ENCODE assay signal across 12 cellular contexts in the genomic region with DNA sequence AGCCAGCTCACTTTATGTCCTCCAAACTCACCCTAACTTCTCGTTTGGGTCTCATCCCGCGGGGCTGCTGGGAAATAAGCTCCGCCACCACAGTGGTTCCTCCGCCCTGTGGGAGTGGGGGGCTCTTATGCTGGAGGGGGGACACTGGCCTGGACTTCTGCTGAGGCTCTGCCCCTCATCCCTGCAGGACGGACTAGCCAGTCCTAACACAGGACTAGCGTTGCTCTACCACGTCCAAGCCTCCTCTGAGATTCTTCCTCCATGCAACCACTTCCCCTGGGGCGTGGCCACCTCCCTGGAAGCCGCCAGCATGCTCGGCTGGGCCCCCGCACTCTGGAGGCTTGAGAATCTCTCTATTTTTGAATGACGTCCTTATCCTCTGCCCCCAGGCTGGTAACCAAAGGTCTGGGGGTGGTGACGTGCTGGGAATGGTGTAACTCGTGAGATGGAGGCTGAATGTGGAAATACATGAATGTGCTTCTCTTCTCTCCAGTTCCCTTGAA. TPM values are rescaled to one million over a fixed set of nuclear protein-coding genes. Genes with fewer than 3 reads are reported as not detected.
DNase-seq lines count a peak whose midpoint lies in the region; ATAC-seq lines count a peak whose summit lies in the region.
"Had no signal": no experiment of that assay in that cellular context is flagged by ENCODE, and none has a peak within 500 bp of the region (broad histone marks: within the 10 kb centered on the region; RNA-seq: fewer than 3 reads in every experiment).

No MANE protein-coding gene starts in this region.

- ATAC-seq in HG03432 (IDR thresholded peaks at IDR 0.05; ENCODE audit: unreplicated experiment): no peak

- H3K27me3 ChIP-seq in mucosa of stomach (ENCODE audit: control insufficient read depth, insufficient read depth, low read length): no peaks in the 10 kb centered on the region

- DNase-seq in DMS53 (lab: John Stamatoyannopoulos, UW) (peak; percentile 86), MV-4-11 (lab: John Stamatoyannopoulos, UW) (peak; percentile 53), T47D (ENCODE audit: low read depth in 1 of 2, low spot score in 1 of 2) (peak; percentile 30 to 77), NCI-H1694 treated with DMSO at 0.1 percent for 48 hours (lab: John Stamatoyannopoulos, UW) (no peak), mesenteric fat pad (ENCODE audit: low spot score) (no peak), T1000 (lab: John Stamatoyannopoulos, UW) (no peak)
- DNase-seq: activated T-cell treated with anti-CD3 and anti-CD28 coated beads, Interleukin-2, amount 50 U/mL, for 24 hours; NCI-H345; stimulated activated naive CD4-positive, alpha-beta T cell treated with Interleukin-2 at 50 U/mL for 16 hours had no signal

- no peaks in the 10 kb centered on the region for H3K36me3 ChIP-seq in mucosa of stomach (ENCODE audit: control insufficient read depth, insufficient read depth, low read length)

- H3K9ac ChIP-seq in mucosa of stomach (ENCODE audit: low read length): peak overlapping the region; percentile 68

- peak overlapping the region; percentile 64 for H3K4me3 ChIP-seq in mucosa of stomach (ENCODE audit: low read length)

- H3K4me1 ChIP-seq in mucosa of stomach (ENCODE audit: control insufficient read depth, insufficient read depth, low read length): peaks cover 27% of the 10 kb centered on the region

- H3K9me3 ChIP-seq in mucosa of stomach (ENCODE audit: control insufficient read depth, low read length): no peaks in the 10 kb centered on the region

- in situ Hi-C loops in T47D (cut with HindIII; ENCODE audit: low pct_unique_long_range_greater_than_20kb, low sequenced_read_pairs): no loop called here

RNA-seq across cellular contexts. Expression of a gene that starts 0.9 kb away (rescaled TPM):
- 0.87 TPM for total RNA-seq in mesenteric fat pad

RNA-seq across cellular contexts. Expression of a gene that starts 25.1 kb away (rescaled TPM):
- not detected for total RNA-seq in mesenteric fat pad
- total RNA-seq: fibroblast of lung had no signal

RNA-seq across cellular contexts. Expression of a gene that starts 36.0 kb away (rescaled TPM):
- total RNA-seq in mesenteric fat pad: 144 TPM

Comparison
In these comparisons a context has a peak if more than half of its experiments do, and no peak if none do; other contexts are left out.
1. DNase-seq: peak in DMS53 (single experiment), MV-4-11 (single experiment) and T47D (2 of 2); none in NCI-H1694 treated with DMSO at 0.1 percent for 48 hours (single experiment), mesenteric fat pad (single experiment) and T1000 (single experiment).